In the genomic region with DNA sequence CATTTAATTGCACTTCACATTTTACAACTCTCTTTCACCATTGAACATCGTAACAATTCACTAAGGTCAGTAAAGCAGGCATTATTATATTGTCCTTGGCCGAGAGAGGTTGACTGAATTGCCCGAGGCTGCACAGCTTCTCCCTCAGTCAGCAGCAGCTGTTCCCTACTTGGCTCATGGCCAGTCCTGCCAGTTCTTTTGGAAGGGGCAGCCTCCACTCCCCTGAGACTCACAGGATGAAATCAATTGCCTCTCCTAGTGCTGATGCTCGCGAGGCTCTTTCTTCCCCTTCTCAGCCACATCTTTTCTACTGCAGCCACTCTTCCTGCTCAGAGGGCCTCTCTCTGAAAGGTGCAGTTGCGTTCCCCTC, we compare ENCODE assay signal across 1 cellular context.
TF ChIP-seq lines count a peak whose summit lies in the region.

No MANE protein-coding gene starts in this region.

TF ChIP-seq in GM23338, 12 proteins besides CTCF, POLR2A, EP300 and RAD21 (continued from another document):
- TF ChIP-seq, protein P1, sequence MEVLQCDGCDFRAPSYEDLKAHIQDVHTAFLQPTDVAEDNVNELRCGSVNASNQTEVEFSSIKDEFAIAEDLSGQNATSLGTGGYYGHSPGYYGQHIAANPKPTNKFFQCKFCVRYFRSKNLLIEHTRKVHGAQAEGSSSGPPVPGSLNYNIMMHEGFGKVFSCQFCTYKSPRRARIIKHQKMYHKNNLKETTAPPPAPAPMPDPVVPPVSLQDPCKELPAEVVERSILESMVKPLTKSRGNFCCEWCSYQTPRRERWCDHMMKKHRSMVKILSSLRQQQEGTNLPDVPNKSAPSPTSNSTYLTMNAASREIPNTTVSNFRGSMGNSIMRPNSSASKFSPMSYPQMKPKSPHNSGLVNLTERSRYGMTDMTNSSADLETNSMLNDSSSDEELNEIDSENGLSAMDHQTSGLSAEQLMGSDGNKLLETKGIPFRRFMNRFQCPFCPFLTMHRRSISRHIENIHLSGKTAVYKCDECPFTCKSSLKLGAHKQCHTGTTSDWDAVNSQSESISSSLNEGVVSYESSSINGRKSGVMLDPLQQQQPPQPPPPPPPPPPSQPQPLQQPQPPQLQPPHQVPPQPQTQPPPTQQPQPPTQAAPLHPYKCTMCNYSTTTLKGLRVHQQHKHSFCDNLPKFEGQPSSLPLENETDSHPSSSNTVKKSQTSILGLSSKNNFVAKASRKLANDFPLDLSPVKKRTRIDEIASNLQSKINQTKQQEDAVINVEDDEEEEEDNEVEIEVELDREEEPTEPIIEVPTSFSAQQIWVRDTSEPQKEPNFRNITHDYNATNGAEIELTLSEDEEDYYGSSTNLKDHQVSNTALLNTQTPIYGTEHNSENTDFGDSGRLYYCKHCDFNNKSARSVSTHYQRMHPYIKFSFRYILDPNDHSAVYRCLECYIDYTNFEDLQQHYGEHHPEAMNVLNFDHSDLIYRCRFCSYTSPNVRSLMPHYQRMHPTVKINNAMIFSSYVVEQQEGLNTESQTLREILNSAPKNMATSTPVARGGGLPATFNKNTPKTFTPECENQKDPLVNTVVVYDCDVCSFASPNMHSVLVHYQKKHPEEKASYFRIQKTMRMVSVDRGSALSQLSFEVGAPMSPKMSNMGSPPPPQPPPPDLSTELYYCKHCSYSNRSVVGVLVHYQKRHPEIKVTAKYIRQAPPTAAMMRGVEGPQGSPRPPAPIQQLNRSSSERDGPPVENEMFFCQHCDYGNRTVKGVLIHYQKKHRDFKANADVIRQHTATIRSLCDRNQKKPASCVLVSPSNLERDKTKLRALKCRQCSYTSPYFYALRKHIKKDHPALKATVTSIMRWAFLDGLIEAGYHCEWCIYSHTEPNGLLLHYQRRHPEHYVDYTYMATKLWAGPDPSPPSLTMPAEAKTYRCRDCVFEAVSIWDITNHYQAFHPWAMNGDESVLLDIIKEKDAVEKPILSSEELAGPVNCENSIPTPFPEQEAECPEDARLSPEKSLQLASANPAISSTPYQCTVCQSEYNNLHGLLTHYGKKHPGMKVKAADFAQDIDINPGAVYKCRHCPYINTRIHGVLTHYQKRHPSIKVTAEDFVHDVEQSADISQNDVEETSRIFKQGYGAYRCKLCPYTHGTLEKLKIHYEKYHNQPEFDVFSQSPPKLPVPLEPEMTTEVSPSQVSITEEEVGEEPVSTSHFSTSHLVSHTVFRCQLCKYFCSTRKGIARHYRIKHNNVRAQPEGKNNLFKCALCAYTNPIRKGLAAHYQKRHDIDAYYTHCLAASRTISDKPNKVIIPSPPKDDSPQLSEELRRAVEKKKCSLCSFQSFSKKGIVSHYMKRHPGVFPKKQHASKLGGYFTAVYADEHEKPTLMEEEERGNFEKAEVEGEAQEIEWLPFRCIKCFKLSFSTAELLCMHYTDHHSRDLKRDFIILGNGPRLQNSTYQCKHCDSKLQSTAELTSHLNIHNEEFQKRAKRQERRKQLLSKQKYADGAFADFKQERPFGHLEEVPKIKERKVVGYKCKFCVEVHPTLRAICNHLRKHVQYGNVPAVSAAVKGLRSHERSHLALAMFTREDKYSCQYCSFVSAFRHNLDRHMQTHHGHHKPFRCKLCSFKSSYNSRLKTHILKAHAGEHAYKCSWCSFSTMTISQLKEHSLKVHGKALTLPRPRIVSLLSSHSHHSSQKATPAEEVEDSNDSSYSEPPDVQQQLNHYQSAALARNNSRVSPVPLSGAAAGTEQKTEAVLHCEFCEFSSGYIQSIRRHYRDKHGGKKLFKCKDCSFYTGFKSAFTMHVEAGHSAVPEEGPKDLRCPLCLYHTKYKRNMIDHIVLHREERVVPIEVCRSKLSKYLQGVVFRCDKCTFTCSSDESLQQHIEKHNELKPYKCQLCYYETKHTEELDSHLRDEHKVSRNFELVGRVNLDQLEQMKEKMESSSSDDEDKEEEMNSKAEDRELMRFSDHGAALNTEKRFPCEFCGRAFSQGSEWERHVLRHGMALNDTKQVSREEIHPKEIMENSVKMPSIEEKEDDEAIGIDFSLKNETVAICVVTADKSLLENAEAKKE (CRISPR knock-in tag; IDR thresholded peaks at IDR 0.05): no peak
- TF ChIP-seq, protein P2, sequence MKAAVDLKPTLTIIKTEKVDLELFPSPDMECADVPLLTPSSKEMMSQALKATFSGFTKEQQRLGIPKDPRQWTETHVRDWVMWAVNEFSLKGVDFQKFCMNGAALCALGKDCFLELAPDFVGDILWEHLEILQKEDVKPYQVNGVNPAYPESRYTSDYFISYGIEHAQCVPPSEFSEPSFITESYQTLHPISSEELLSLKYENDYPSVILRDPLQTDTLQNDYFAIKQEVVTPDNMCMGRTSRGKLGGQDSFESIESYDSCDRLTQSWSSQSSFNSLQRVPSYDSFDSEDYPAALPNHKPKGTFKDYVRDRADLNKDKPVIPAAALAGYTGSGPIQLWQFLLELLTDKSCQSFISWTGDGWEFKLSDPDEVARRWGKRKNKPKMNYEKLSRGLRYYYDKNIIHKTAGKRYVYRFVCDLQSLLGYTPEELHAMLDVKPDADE (IDR thresholded peaks at IDR 0.05): no peak
